In genomic region chr2:84807063-84807485, GRCh38 we compare ENCODE assay signal across 10 cellular contexts.
A peak's percentile ranks its signal among the peaks of the same experiment; 100 is the strongest.
DNase-seq lines count a peak whose midpoint lies in the region; ATAC-seq and TF ChIP-seq lines count a peak whose summit lies in the region.
"Had no signal": no experiment of that assay in that cellular context is flagged by ENCODE, and none has a peak within 500 bp of the region (broad histone marks: within the 10 kb centered on the region; RNA-seq: fewer than 3 reads in every experiment).

No MANE protein-coding gene starts in this region.

- no peak overlapping the region for H3K23ac ChIP-seq in H9 (ENCODE audit: insufficient read length, low read depth, low read length)

- H3K27me3 Mint-ChIP-seq in H9 (ENCODE audit: low read depth), result peaks cover 4% of the 10 kb centered on the region
- H3K27me3 Mint-ChIP-seq: naive thymus-derived CD4-positive, alpha-beta T cell had no signal

- H4K8ac ChIP-seq in H9 (replicated peaks; ENCODE audit: insufficient read length, low read depth, low read length), result no peak overlapping the region

- no CpG with 5 or more reads among the region's 4 CpGs for WGBS in H9 (ENCODE audit: extremely low coverage, insufficient read length, low lambda C conversion rate)

- H2AFZ ChIP-seq in H9 (ENCODE audit: low read length), result no peak overlapping the region

- no peak overlapping the region for H2BK120ac ChIP-seq in H9 (ENCODE audit: low read depth, low read length, poor library complexity, severe bottlenecking)

- no peak for TF ChIP-seq CTCF in brain microvascular endothelial cell (IDR thresholded peaks at IDR 0.05; ENCODE audit: low read depth, low read length, missing control alignments)
- no peak for TF ChIP-seq CTCF in H9 (conservative IDR thresholded peaks at IDR 0.05)

- H3K36me3 Mint-ChIP-seq in H9 (ENCODE audit: insufficient read depth in 1 of 3, low read depth in 3 of 3), result peaks cover 0 to 2% (median 2%) of the 10 kb centered on the region in 3 experiments; a peak in 1 of 7 replicates

- H2BK15ac ChIP-seq in H9 (ENCODE audit: low read depth, low read length), result no peak overlapping the region

- H4K91ac ChIP-seq in H9 (ENCODE audit: insufficient read length, low read depth, low read length), result no peak overlapping the region

- peak overlapping the region; percentile 36 for H3K27ac ChIP-seq in brain microvascular endothelial cell
- H3K27ac ChIP-seq in H9 (ENCODE audit: insufficient read length, low read depth, low read length), result no peak overlapping the region

- H3K4me1 Mint-ChIP-seq in H9, result no peaks in the 10 kb centered on the region

- no peak for ATAC-seq in GM21723 (IDR thresholded peaks at IDR 0.05; ENCODE audit: unreplicated experiment)
- no peak for ATAC-seq in HG03108 (IDR thresholded peaks at IDR 0.05; ENCODE audit: unreplicated experiment)
- no peak for ATAC-seq in GM18519 (IDR thresholded peaks at IDR 0.05; ENCODE audit: low FRiP score, unreplicated experiment)
- ATAC-seq: naive thymus-derived CD4-positive, alpha-beta T cell had no signal

- H3K79me1 ChIP-seq in H9 (ENCODE audit: insufficient read depth, low read depth, low read length, poor library complexity, severe bottlenecking), result no peaks in the 10 kb centered on the region

- peak; percentile 43 for DNase-seq in COLO829 (ENCODE audit: low spot score)
- DNase-seq in LHCN-M2 (ENCODE audit: low read depth), result peak; percentile 95
- DNase-seq in brain microvascular endothelial cell, result peak; percentile 97
- peak; percentile 91 for DNase-seq in myocyte (ENCODE audit: low read depth)
- DNase-seq in H9, result no peak
- DNase-seq: naive thymus-derived CD4-positive, alpha-beta T cell had no signal

- H2BK5ac ChIP-seq in H9 (ENCODE audit: insufficient read length, low read length), result no peak overlapping the region

- H3K14ac ChIP-seq in H9 (ENCODE audit: insufficient read depth, low read length), result no peak overlapping the region

- no peak overlapping the region for H3K4me3 ChIP-seq in brain microvascular endothelial cell (ENCODE audit: low read depth, low read length)
- H3K4me3 ChIP-seq: Peyer's patch had no signal

- no peak overlapping the region for H3T11ph ChIP-seq in H9 (ENCODE audit: low read length)

- no peaks in the 10 kb centered on the region for H3K27me3 ChIP-seq in brain microvascular endothelial cell (replicated peaks)
- no peaks in the 10 kb centered on the region for H3K27me3 ChIP-seq in H9 (ENCODE audit: insufficient read depth, low read length)
- H3K27me3 ChIP-seq: Peyer's patch had no signal

- H3K4ac ChIP-seq in H9 (ENCODE audit: low read depth, low read length), result no peak overlapping the region

- H3K18ac ChIP-seq in H9 (ENCODE audit: insufficient read length, low read depth, low read length), result no peak overlapping the region

- no peak overlapping the region for H2AK5ac ChIP-seq in H9 (ENCODE audit: insufficient read length, low read length)

- H3K9ac ChIP-seq in H9 (ENCODE audit: extremely low read depth, insufficient read length, low read length), result no peak overlapping the region

- H3K4me2 ChIP-seq in H9 (ENCODE audit: insufficient read depth, insufficient read length, low read length), result no peak overlapping the region

- H3K9me3 ChIP-seq in H9 (ENCODE audit: control insufficient read depth, low read depth, low read length), result no peaks in the 10 kb centered on the region

- no peak overlapping the region for H3K56ac ChIP-seq in H9 (ENCODE audit: insufficient read length, low read depth, low read length)

- H4K20me1 ChIP-seq in H9 (ENCODE audit: control insufficient read depth, insufficient read depth, insufficient read length), result no peaks in the 10 kb centered on the region

- in situ Hi-C loops in brain microvascular endothelial cell (cut with HindIII; ENCODE audit: low pct_ligation_motif_present, low sequenced_read_pairs), result no loop called here

- H3K23me2 ChIP-seq in H9 (ENCODE audit: insufficient read length, low read depth, low read length, poor library complexity, severe bottlenecking), result no peaks in the 10 kb centered on the region

- H3K4me3 Mint-ChIP-seq in H9, result no peak overlapping the region

- H3K36me3 ChIP-seq in brain microvascular endothelial cell (replicated peaks), result no peaks in the 10 kb centered on the region
- H3K36me3 ChIP-seq: Peyer's patch had no signal

- H2BK12ac ChIP-seq in H9 (ENCODE audit: insufficient read length, low read depth, low read length), result no peak overlapping the region

- no peaks in the 10 kb centered on the region for H3K4me1 ChIP-seq in H9 (ENCODE audit: insufficient read depth, low read length)
- H3K4me1 ChIP-seq: Peyer's patch had no signal

- no peak overlapping the region for H3K27ac Mint-ChIP-seq in H9

- H3K79me2 ChIP-seq in H9 (ENCODE audit: insufficient read depth, low read length), result no peaks in the 10 kb centered on the region; the same call in 1 of the 2 replicates

- peaks cover 1 to 2% of the 10 kb centered on the region in 2 experiments; a peak in 3 of 5 replicates for H3K9me3 Mint-ChIP-seq in H9

- no peak overlapping the region for H4K5ac ChIP-seq in H9 (ENCODE audit: insufficient read length, low read depth, low read length)

- no peak overlapping the region for H2BK20ac ChIP-seq in H9 (ENCODE audit: low read depth, low read length, poor library complexity, severe bottlenecking)
